8 cellular contexts compared by ENCODE assay signal in the genomic region with DNA sequence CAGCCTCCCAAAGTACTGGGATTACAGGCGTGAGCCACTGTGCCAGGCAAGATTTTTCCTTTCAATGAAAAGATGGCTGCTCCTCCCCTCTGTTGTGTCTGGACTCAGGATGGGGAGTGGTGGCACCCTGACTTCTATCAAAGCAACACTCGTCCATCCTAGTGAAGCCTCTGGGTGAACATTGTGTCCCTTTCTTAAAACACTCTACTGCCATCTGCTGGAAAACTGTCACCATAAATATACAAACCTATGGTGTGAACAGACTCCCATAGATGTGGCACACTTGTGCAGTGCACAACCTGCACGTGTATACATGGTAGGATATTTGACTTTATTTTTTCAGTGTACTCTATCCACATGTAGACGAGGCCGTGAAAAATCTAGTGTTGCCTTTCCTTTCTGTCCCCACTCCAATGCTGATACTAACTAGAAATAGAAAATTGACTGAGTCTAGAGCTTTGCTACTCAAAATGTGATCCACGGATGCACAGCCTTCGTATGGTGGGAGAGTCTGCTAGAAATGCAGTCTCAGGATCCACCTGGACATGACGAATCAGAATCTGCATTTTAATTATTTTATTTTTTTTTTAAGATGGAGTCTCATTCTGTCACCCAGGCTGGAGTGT. TPM values are rescaled to one million over a fixed set of nuclear protein-coding genes. Genes with fewer than 3 reads are reported as not detected.
A peak's percentile ranks its signal among the peaks of the same experiment; 100 is the strongest.
DNase-seq lines count a peak whose midpoint lies in the region; ATAC-seq, FAIRE-seq and TF ChIP-seq lines count a peak whose summit lies in the region.

No MANE protein-coding gene starts in this region.

- POLR2A ChIA-PET in activated CD8-positive, alpha-beta T cell treated with anti-CD3 and anti-CD28 coated beads, Interleukin-2, amount 10 ng/mL, durations not matched to agents 7 days and 5 days (lab: Charles Lee) = interaction anchor here (0.7 kb wide), 2 partner anchors 10 to 59 kb away, joined by 3 read pairs; no protein-coding TSS in a partner anchor

- peaks cover 15% of the 10 kb centered on the region for H3K27me3 Mint-ChIP-seq in activated CD8-positive, alpha-beta T cell treated with anti-CD3 and anti-CD28 coated beads, Interleukin-2, amount 10 ng/mL, durations not matched to agents 7 days and 5 days (ENCODE audit: low read depth)
- H3K27me3 Mint-ChIP-seq in osteocyte (ENCODE audit: unreplicated experiment) = peaks cover 9% of the 10 kb centered on the region

- peaks cover 16% of the 10 kb centered on the region for H3K4me1 Mint-ChIP-seq in activated CD8-positive, alpha-beta T cell treated with anti-CD3 and anti-CD28 coated beads, Interleukin-2, amount 10 ng/mL, durations not matched to agents 7 days and 5 days (ENCODE audit: low read depth)
- no peaks in the 10 kb centered on the region for H3K4me1 Mint-ChIP-seq in osteocyte (ENCODE audit: unreplicated experiment)

- H3K27ac Mint-ChIP-seq in activated CD8-positive, alpha-beta T cell treated with anti-CD3 and anti-CD28 coated beads, Interleukin-2, amount 10 ng/mL, durations not matched to agents 7 days and 5 days = no peak overlapping the region
- H3K27ac Mint-ChIP-seq in osteocyte (ENCODE audit: unreplicated experiment) = no peak overlapping the region

- peak; percentile 64 for FAIRE-seq in HTR-8/SVneo (lab: Jason Lieb, UNC)

- no peaks in the 10 kb centered on the region for H3K36me3 Mint-ChIP-seq in activated CD8-positive, alpha-beta T cell treated with anti-CD3 and anti-CD28 coated beads, Interleukin-2, amount 10 ng/mL, durations not matched to agents 7 days and 5 days (ENCODE audit: low read depth)
- no peaks in the 10 kb centered on the region for H3K36me3 Mint-ChIP-seq in osteocyte (ENCODE audit: unreplicated experiment)

- ATAC-seq in GM21360 (IDR thresholded peaks at IDR 0.05; ENCODE audit: unreplicated experiment) = peak; percentile 76
- peak; percentile 85 for ATAC-seq in activated CD8-positive, alpha-beta T cell treated with anti-CD3 and anti-CD28 coated beads, Interleukin-2, amount 10 ng/mL, durations not matched to agents 7 days and 5 days
- no peak for ATAC-seq in GM21723 (IDR thresholded peaks at IDR 0.05; ENCODE audit: unreplicated experiment)

- TF ChIP-seq CTCF in foreskin fibroblast (IDR thresholded peaks at IDR 0.05; ENCODE audit: low read depth, low read length) = peak; percentile 51
- TF ChIP-seq CTCF in osteocyte (IDR thresholded peaks at IDR 0.05) = peak; percentile 81

- DNase-seq in DMS79 (lab: John Stamatoyannopoulos, UW) (peak; percentile 39), HTR-8/SVneo (ENCODE audit: insufficient read length, low spot score) (peak; percentile 86), NCI-H748 (lab: John Stamatoyannopoulos, UW; ENCODE audit: unreplicated experiment) (peak; percentile 88), foreskin fibroblast (peak; percentile 64 to 85), osteocyte (ENCODE audit: extremely low spot score, unreplicated experiment) (no peak)
- peak; percentile 72 for DNase-seq in activated CD8-positive, alpha-beta T cell treated with anti-CD3 and anti-CD28 coated beads, Interleukin-2, amount 10 ng/mL, durations not matched to agents 7 days and 5 days

- no peak overlapping the region for H3K4me3 Mint-ChIP-seq in activated CD8-positive, alpha-beta T cell treated with anti-CD3 and anti-CD28 coated beads, Interleukin-2, amount 10 ng/mL, durations not matched to agents 7 days and 5 days
- no peak overlapping the region for H3K4me3 Mint-ChIP-seq in osteocyte (ENCODE audit: unreplicated experiment)

- H3K4me3 ChIP-seq in foreskin fibroblast (ENCODE audit: low read depth in 1 of 2, low read length in 2 of 2) = no peak overlapping the region

- no peaks in the 10 kb centered on the region for H3K9me3 Mint-ChIP-seq in activated CD8-positive, alpha-beta T cell treated with anti-CD3 and anti-CD28 coated beads, Interleukin-2, amount 10 ng/mL, durations not matched to agents 7 days and 5 days (ENCODE audit: insufficient read depth)
- H3K9me3 Mint-ChIP-seq in osteocyte (ENCODE audit: unreplicated experiment) = no peaks in the 10 kb centered on the region

- CTCF ChIA-PET in activated CD8-positive, alpha-beta T cell treated with anti-CD3 and anti-CD28 coated beads, Interleukin-2, amount 10 ng/mL, durations not matched to agents 7 days and 5 days (lab: Charles Lee) = interaction anchor here (0.7 to 2.4 kb wide), 14 partner anchors 12 to 648 kb away, joined by 3 to 13 read pairs (median 4); partner anchors contain the start of gene GAN

RNA-seq across cellular contexts. Expression of gene PLCG2, which starts 55.9 kb away (rescaled TPM):
- total RNA-seq in activated CD8-positive, alpha-beta T cell treated with anti-CD3 and anti-CD28 coated beads, Interleukin-2, amount 10 ng/mL, durations not matched to agents 7 days and 5 days = 10 to 100 TPM; 10.1 to 11.1 TPM
- 0.16 TPM in 1 of 2 replicates, not detected in the other for total RNA-seq in osteocyte
